1 cellular context compared by ENCODE assay signal in the genomic region with DNA sequence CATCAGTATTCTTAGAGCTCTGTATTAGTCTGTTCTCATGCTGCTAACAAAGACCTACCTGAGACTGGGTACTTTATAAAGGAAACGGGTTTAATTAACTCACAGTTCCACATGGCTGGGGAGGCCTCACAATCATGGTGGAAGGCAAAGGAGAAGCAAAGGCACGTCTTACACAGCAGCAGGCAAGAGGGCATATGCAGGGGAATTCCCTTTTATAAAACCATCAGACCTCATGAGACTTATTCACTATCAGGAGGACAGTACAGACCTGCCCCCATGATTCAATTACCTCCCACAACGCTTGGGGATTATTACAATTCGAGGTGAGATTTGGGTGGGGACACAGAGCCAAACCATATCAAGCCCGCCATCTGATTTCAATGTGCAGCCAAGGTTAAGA. TPM values are rescaled to one million over a fixed set of nuclear protein-coding genes. Genes with fewer than 3 reads are reported as not detected.
"Had no signal": no experiment of that assay in that cellular context is flagged by ENCODE, and none has a peak within 500 bp of the region (broad histone marks: within the 10 kb centered on the region; RNA-seq: fewer than 3 reads in every experiment).

No MANE protein-coding gene starts in this region.

RNA-seq across cellular contexts. Expression of gene VSIG4, which starts 17.1 kb away (rescaled TPM):
- total RNA-seq: G401 had no signal
